Comparison of ENCODE assay signal across 9 cellular contexts in genomic region chr10:131322575-131322974, GRCh38. TPM values are rescaled to one million over a fixed set of nuclear protein-coding genes. Genes with fewer than 3 reads are reported as not detected.
"Had no signal": no experiment of that assay in that cellular context is flagged by ENCODE, and none has a peak within 500 bp of the region (broad histone marks: within the 10 kb centered on the region; RNA-seq: fewer than 3 reads in every experiment).

No MANE protein-coding gene starts in this region.

RNA-seq across cellular contexts. Expression of gene TCERG1L, which starts 11.1 kb away (rescaled TPM):
- total RNA-seq: OCI-LY7, PC-3, PC-9, Peyer's patch, Right ventricle myocardium inferior, Right ventricle myocardium superior, RPMI7951, SJCRH30, SJSA1 had no signal
